23 cellular contexts compared by ENCODE assay signal in genomic region chr5:38346593-38346992, GRCh38.
"Had no signal": no experiment of that assay in that cellular context is flagged by ENCODE, and none has a peak within 500 bp of the region (broad histone marks: within the 10 kb centered on the region; RNA-seq: fewer than 3 reads in every experiment).

No MANE protein-coding gene starts in this region.

- H3K27ac ChIP-seq: colonic mucosa, esophagus muscularis mucosa, gastroesophageal sphincter, heart left ventricle, hepatocyte, left lung, lower lobe of right lung had no signal

- FAIRE-seq: endometrium, frontal cortex had no signal

- H3K4me3 ChIP-seq: colonic mucosa, esophagus muscularis mucosa, gastroesophageal sphincter, heart left ventricle, hepatocyte, left lung, lower lobe of right lung had no signal

- H3K4me3 Mint-ChIP-seq: dendritic cell treated with granulocyte-macrophage colony-stimulating factor and Interleukin-4, amounts not matched to agents 40 ng/mL and 50 ng/mL, for 4 days; effector memory CD8-positive, alpha-beta T cell; endodermal cell; immature natural killer cell; naive thymus-derived CD4-positive, alpha-beta T cell had no signal

- H3K9me3 Mint-ChIP-seq: dendritic cell treated with granulocyte-macrophage colony-stimulating factor and Interleukin-4, amounts not matched to agents 40 ng/mL and 50 ng/mL, for 4 days; endodermal cell had no signal

- H3K36me3 Mint-ChIP-seq: immature natural killer cell; naive thymus-derived CD4-positive, alpha-beta T cell had no signal

- H3K27me3 Mint-ChIP-seq: dendritic cell treated with granulocyte-macrophage colony-stimulating factor and Interleukin-4, amounts not matched to agents 40 ng/mL and 50 ng/mL, for 4 days had no signal

- H3K27me3 ChIP-seq: colonic mucosa, foreskin keratinocyte, gastroesophageal sphincter, hepatocyte had no signal

- H3K36me3 ChIP-seq: colonic mucosa, esophagus muscularis mucosa, gastroesophageal sphincter, heart left ventricle, left lung, lower lobe of right lung had no signal

- H3K4me1 Mint-ChIP-seq: immature natural killer cell had no signal

- H3K4me1 ChIP-seq: colonic mucosa, gastroesophageal sphincter, heart left ventricle, left lung, lower lobe of right lung had no signal

- H3K27ac Mint-ChIP-seq: dendritic cell treated with granulocyte-macrophage colony-stimulating factor and Interleukin-4, amounts not matched to agents 40 ng/mL and 50 ng/mL, for 4 days; effector memory CD8-positive, alpha-beta T cell; endodermal cell; immature natural killer cell had no signal

- H2AFZ ChIP-seq: hepatocyte had no signal

- H3K9me3 ChIP-seq: colonic mucosa, esophagus muscularis mucosa, gastroesophageal sphincter, heart left ventricle, left lung, lower lobe of right lung had no signal

- H3K4me2 ChIP-seq: hepatocyte had no signal

- DNase-seq: colonic mucosa; cortex of kidney; effector CD8-positive, alpha-beta T cell; effector memory CD8-positive, alpha-beta T cell; heart left ventricle; hypothalamus; immature natural killer cell; islet precursor cell; left cardiac atrium; left lung; left ventricle myocardium superior; lower lobe of right lung; mesenchymal stem cell; midbrain; naive thymus-derived CD4-positive, alpha-beta T cell had no signal

- H3K79me2 ChIP-seq: hepatocyte had no signal
